Comparison of ENCODE assay signal across 8 cellular contexts in genomic region chr19:38686530-38686888, GRCh38. TPM values are rescaled to one million over a fixed set of nuclear protein-coding genes. Genes with fewer than 3 reads are reported as not detected.
DNase-seq lines count a peak whose midpoint lies in the region; ATAC-seq and TF ChIP-seq lines count a peak whose summit lies in the region.

No MANE protein-coding gene starts in this region.

- peaks cover 0 to 4% of the 10 kb centered on the region in 2 experiments; a peak in 4 of 5 replicates for H3K9me3 Mint-ChIP-seq in H9
- peaks cover 4% of the 10 kb centered on the region for H3K9me3 Mint-ChIP-seq in activated CD4-positive, alpha-beta memory T cell treated with anti-CD3 and anti-CD28 coated beads, Interleukin-2, amount 10 ng/mL, durations not matched to agents 7 days and 5 days
- H3K9me3 Mint-ChIP-seq in stimulated activated naive CD8-positive, alpha-beta T cell treated with anti-CD3 and anti-CD28 coated beads, Interleukin-15, amount 100 ng/mL, for 72 hours: peaks cover 5 to 7% of the 10 kb centered on the region in 2 donors

- H2BK20ac ChIP-seq in H9 (ENCODE audit: low read depth, low read length, poor library complexity, severe bottlenecking): no peak overlapping the region

- H2BK5ac ChIP-seq in H9 (ENCODE audit: insufficient read length, low read length): no peak overlapping the region

- H3K23ac ChIP-seq in H9 (ENCODE audit: insufficient read length, low read depth, low read length): no peak overlapping the region

- CTCF ChIA-PET in activated CD4-positive, alpha-beta memory T cell treated with anti-CD3 and anti-CD28 coated beads, Interleukin-2, amount 10 ng/mL, durations not matched to agents 7 days and 5 days (lab: Charles Lee): interaction anchor here (0.7 to 2.0 kb wide), 8 partner anchors 10 to 284 kb away, joined by 3 to 8 read pairs (median 5); partner anchors contain the start of genes ACTN4, FAM98C, MRPS12 and SARS2

- no peaks in the 10 kb centered on the region for H4K20me1 ChIP-seq in H9 (ENCODE audit: control insufficient read depth, insufficient read depth, insufficient read length)

- peak; percentile 86 for ATAC-seq in stimulated activated naive CD8-positive, alpha-beta T cell treated with anti-CD3 and anti-CD28 coated beads, Interleukin-15, amount 100 ng/mL, for 72 hours
- ATAC-seq in HG03196 (IDR thresholded peaks at IDR 0.05; ENCODE audit: unreplicated experiment): no peak

- peak overlapping the region; percentile 26 for H3K4me2 ChIP-seq in H9 (ENCODE audit: insufficient read depth, insufficient read length, low read length)

- peak; percentile 5; the same call in 1 of the 3 replicates for TF ChIP-seq CTCF in H9 (conservative IDR thresholded peaks at IDR 0.05)
- no peak for TF ChIP-seq CTCF in right atrium auricular region (IDR thresholded peaks at IDR 0.05)

- H3K9me3 ChIP-seq in H9 (ENCODE audit: control insufficient read depth, low read depth, low read length) (no peaks in the 10 kb centered on the region), right atrium auricular region (no peaks in the 10 kb centered on the region)

- no peak overlapping the region for H3K4me3 ChIP-seq in right atrium auricular region

- peak overlapping the region; percentile 93 for H2BK12ac ChIP-seq in H9 (ENCODE audit: insufficient read length, low read depth, low read length)

- no peak overlapping the region for H3K56ac ChIP-seq in H9 (ENCODE audit: insufficient read length, low read depth, low read length)

- H3K18ac ChIP-seq in H9 (ENCODE audit: insufficient read length, low read depth, low read length): peak overlapping the region; percentile 85

- peaks cover 15% of the 10 kb centered on the region; the same call in 1 of the 2 replicates for H3K79me2 ChIP-seq in H9 (ENCODE audit: insufficient read depth, low read length)

- H3K4me3 Mint-ChIP-seq in H9: peak overlapping the region in 1 of 2 experiments; percentile 70; a peak in 2 of 5 replicates
- H3K4me3 Mint-ChIP-seq in activated CD4-positive, alpha-beta memory T cell treated with anti-CD3 and anti-CD28 coated beads, Interleukin-2, amount 10 ng/mL, durations not matched to agents 7 days and 5 days: peak overlapping the region; percentile 45
- H3K4me3 Mint-ChIP-seq in stimulated activated naive CD8-positive, alpha-beta T cell treated with anti-CD3 and anti-CD28 coated beads, Interleukin-15, amount 100 ng/mL, for 72 hours: peak overlapping the region; percentile 67 to 72

- H4K5ac ChIP-seq in H9 (ENCODE audit: insufficient read length, low read depth, low read length): no peak overlapping the region

- no peaks in the 10 kb centered on the region for H3K27me3 Mint-ChIP-seq in H9 (ENCODE audit: low read depth)
- no peaks in the 10 kb centered on the region for H3K27me3 Mint-ChIP-seq in activated CD4-positive, alpha-beta memory T cell treated with anti-CD3 and anti-CD28 coated beads, Interleukin-2, amount 10 ng/mL, durations not matched to agents 7 days and 5 days
- H3K27me3 Mint-ChIP-seq in stimulated activated naive CD8-positive, alpha-beta T cell treated with anti-CD3 and anti-CD28 coated beads, Interleukin-15, amount 100 ng/mL, for 72 hours: peaks cover 14% of the 10 kb centered on the region

- peaks cover 3% of the 10 kb centered on the region for H3K79me1 ChIP-seq in H9 (ENCODE audit: insufficient read depth, low read depth, low read length, poor library complexity, severe bottlenecking)

- no peaks in the 10 kb centered on the region for H3K23me2 ChIP-seq in H9 (ENCODE audit: insufficient read length, low read depth, low read length, poor library complexity, severe bottlenecking)

- no peak overlapping the region for H3T11ph ChIP-seq in H9 (ENCODE audit: low read length)

- H2BK15ac ChIP-seq in H9 (ENCODE audit: low read depth, low read length): peak overlapping the region; percentile 56; the same call in 1 of the 2 replicates

- H3K27ac Mint-ChIP-seq in H9: peak overlapping the region; percentile 36 to 98 (median 97); a peak in 6 of 7 replicates
- H3K27ac Mint-ChIP-seq in activated CD4-positive, alpha-beta memory T cell treated with anti-CD3 and anti-CD28 coated beads, Interleukin-2, amount 10 ng/mL, durations not matched to agents 7 days and 5 days: peak overlapping the region; percentile 95
- peak overlapping the region; percentile 87 to 92 for H3K27ac Mint-ChIP-seq in stimulated activated naive CD8-positive, alpha-beta T cell treated with anti-CD3 and anti-CD28 coated beads, Interleukin-15, amount 100 ng/mL, for 72 hours

- no peak overlapping the region for H2AFZ ChIP-seq in H9 (ENCODE audit: low read length)

- H3K14ac ChIP-seq in H9 (ENCODE audit: insufficient read depth, low read length): peak overlapping the region; percentile 81

- DNase-seq in H9 (peak; percentile 44), right atrium auricular region (ENCODE audit: low spot score) (no peak), NCI-H2081 (lab: John Stamatoyannopoulos, UW) (no peak), NCI-H526 treated with DMSO at 0.1 percent for 48 hours (lab: John Stamatoyannopoulos, UW) (no peak), GM03348 (ENCODE audit: low spot score) (no peak)
- peak; percentile 61 for DNase-seq in activated CD4-positive, alpha-beta memory T cell treated with anti-CD3 and anti-CD28 coated beads, Interleukin-2, amount 10 ng/mL, durations not matched to agents 7 days and 5 days
- peak in 1 of 2 donors; percentile 49 for DNase-seq in stimulated activated naive CD8-positive, alpha-beta T cell treated with anti-CD3 and anti-CD28 coated beads, Interleukin-15, amount 100 ng/mL, for 72 hours

- peak overlapping the region; percentile 37 for H4K91ac ChIP-seq in H9 (ENCODE audit: insufficient read length, low read depth, low read length)

- no peak overlapping the region for H3K9ac ChIP-seq in H9 (ENCODE audit: extremely low read depth, insufficient read length, low read length)

- H3K27me3 ChIP-seq in H9 (ENCODE audit: insufficient read depth, low read length) (no peaks in the 10 kb centered on the region), right atrium auricular region (no peaks in the 10 kb centered on the region)

- POLR2A ChIA-PET in activated CD4-positive, alpha-beta memory T cell treated with anti-CD3 and anti-CD28 coated beads, Interleukin-2, amount 10 ng/mL, durations not matched to agents 7 days and 5 days (lab: Charles Lee): interaction anchor here (0.8 to 1.6 kb wide), 5 partner anchors 10 to 129 kb away, joined by 3 to 12 read pairs (median 3); no protein-coding TSS in a partner anchor

- H3K27ac ChIP-seq in H9 (ENCODE audit: insufficient read length, low read depth, low read length) (peak overlapping the region; percentile 86), right atrium auricular region (peak overlapping the region; percentile 85 to 90)

- H3K4me1 ChIP-seq in H9 (ENCODE audit: insufficient read depth, low read length) (peaks cover 15% of the 10 kb centered on the region; the same call in 1 of the 2 replicates), right atrium auricular region (peaks cover 0 to 94% of the 10 kb centered on the region in 2 donors)

- peaks cover 15% of the 10 kb centered on the region for H3K36me3 ChIP-seq in right atrium auricular region

- H2AK5ac ChIP-seq in H9 (ENCODE audit: insufficient read length, low read length): peak overlapping the region; percentile 72

- peak overlapping the region; percentile 8; the same call in 1 of the 2 replicates for H3K4ac ChIP-seq in H9 (ENCODE audit: low read depth, low read length)

- peaks cover 15 to 36% (median 28%) of the 10 kb centered on the region in 3 experiments; a peak in 6 of 7 replicates for H3K36me3 Mint-ChIP-seq in H9 (ENCODE audit: insufficient read depth in 1 of 3, low read depth in 3 of 3)
- H3K36me3 Mint-ChIP-seq in activated CD4-positive, alpha-beta memory T cell treated with anti-CD3 and anti-CD28 coated beads, Interleukin-2, amount 10 ng/mL, durations not matched to agents 7 days and 5 days (ENCODE audit: low read depth): peaks cover 60% of the 10 kb centered on the region

- WGBS in H9 (ENCODE audit: extremely low coverage, insufficient read length, low lambda C conversion rate): no CpG with 5 or more reads among the region's 5 CpGs

- peaks cover 56 to 70% of the 10 kb centered on the region in 2 experiments for H3K4me1 Mint-ChIP-seq in H9
- H3K4me1 Mint-ChIP-seq in activated CD4-positive, alpha-beta memory T cell treated with anti-CD3 and anti-CD28 coated beads, Interleukin-2, amount 10 ng/mL, durations not matched to agents 7 days and 5 days: peaks cover 94% of the 10 kb centered on the region
- H3K4me1 Mint-ChIP-seq in stimulated activated naive CD8-positive, alpha-beta T cell treated with anti-CD3 and anti-CD28 coated beads, Interleukin-15, amount 100 ng/mL, for 72 hours: peaks cover 57% of the 10 kb centered on the region

- peak overlapping the region; percentile 63 for H2BK120ac ChIP-seq in H9 (ENCODE audit: low read depth, low read length, poor library complexity, severe bottlenecking)

- H4K8ac ChIP-seq in H9 (replicated peaks; ENCODE audit: insufficient read length, low read depth, low read length): no peak overlapping the region

RNA-seq across cellular contexts. Expression of gene ACTN4, which starts 39.1 kb away (rescaled TPM):
- total RNA-seq in H9 (2021) (369 and 386 TPM in 2 replicates), right atrium auricular region (100 to 1,000 TPM; 115 to 180 TPM)
- 100 to 1,000 TPM; 532 to 534 TPM for total RNA-seq in activated CD4-positive, alpha-beta memory T cell treated with anti-CD3 and anti-CD28 coated beads, Interleukin-2, amount 10 ng/mL, durations not matched to agents 7 days and 5 days

RNA-seq across cellular contexts. Expression of gene CAPN12, which starts 57.8 kb away (rescaled TPM):
- total RNA-seq in H9 (2021) (10.3 and 10.5 TPM in 2 replicates), right atrium auricular region (under 1 TPM; 0.74 to 0.90 TPM)
- 10 to 100 TPM; 22.9 to 24.9 TPM for total RNA-seq in activated CD4-positive, alpha-beta memory T cell treated with anti-CD3 and anti-CD28 coated beads, Interleukin-2, amount 10 ng/mL, durations not matched to agents 7 days and 5 days

Comparison
In these comparisons a context has a peak if more than half of its experiments do, and no peak if none do; other contexts are left out.
1. DNase-seq: peak in H9 (single experiment) and activated CD4-positive, alpha-beta memory T cell treated with anti-CD3 and anti-CD28 coated beads, Interleukin-2, amount 10 ng/mL, durations not matched to agents 7 days and 5 days (single experiment); none in right atrium auricular region (single experiment), NCI-H2081 (0 of 2), NCI-H526 treated with DMSO at 0.1 percent for 48 hours (single experiment) and GM03348 (single experiment).
2. Peak in every context shown above with its lines, with median percentiles within 50 percentile points of each other: H3K27ac Mint-ChIP-seq.